ENCODE assay signal across 32 cellular contexts in the genomic region with DNA sequence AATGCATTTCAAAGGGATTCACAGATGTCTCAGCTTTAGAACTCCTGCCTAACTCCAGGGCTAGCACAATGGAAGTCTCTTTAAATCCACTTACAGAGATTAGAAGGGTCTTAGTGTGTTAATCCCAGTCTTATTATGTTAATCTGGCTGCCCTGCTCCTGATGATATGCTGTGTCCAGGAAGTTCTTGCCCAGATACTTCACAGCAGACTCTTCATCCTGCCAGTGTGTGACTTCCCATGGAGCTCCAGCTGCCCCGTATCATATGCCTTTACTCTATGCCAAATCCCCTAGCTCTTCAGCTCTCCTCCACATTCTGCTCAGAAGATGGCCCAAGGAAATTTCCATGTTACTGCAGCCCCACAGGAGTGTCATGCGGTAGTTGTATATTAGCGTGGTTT.
"Had no signal": no experiment of that assay in that cellular context is flagged by ENCODE, and none has a peak within 500 bp of the region (broad histone marks: within the 10 kb centered on the region; RNA-seq: fewer than 3 reads in every experiment).

No MANE protein-coding gene starts in this region.

- H3K4me3 Mint-ChIP-seq: activated B cell treated with CpG ODN at 0.5 μM for 24 hours; activated CD4-positive, alpha-beta memory T cell treated with anti-CD3 and anti-CD28 coated beads for 36 hours; activated naive CD4-positive, alpha-beta T cell treated with anti-CD3 and anti-CD28 coated beads for 36 hours; activated naive CD8-positive, alpha-beta T cell; activated naive CD8-positive, alpha-beta T cell treated with anti-CD3 and anti-CD28 coated beads, Interleukin-2, amount 50 U/mL, for 24 hours; activated T-cell treated with anti-CD3 and anti-CD28 coated beads, Interleukin-2, amount 50 U/mL, for 4 hours; activated T-helper 1 cell treated with anti-CD3 and anti-CD28 coated beads, Interleukin-12 subunit alpha, Interleukin-12 subunit beta, Interleukin-2, Interleukin-4 antibody, amounts not matched to agents 30 ng/mL and 10 ng/mL and 1 ng/mL, durations not matched to agents 14 hours and 24 hours and 36 hours; brain; T-helper 1 cell treated with Interleukin-12 subunit alpha and Interleukin-12 subunit beta and Interleukin-4 antibody, amounts not matched to agents 30 μg/mL and 1 μg/mL, for 36 hours; T-helper 2 cell treated with Interferon-gamma antibody and Interleukin-4, amounts not matched to agents 5 μg/mL and 100 μg/mL, for 36 hours had no signal

- H3K36me3 Mint-ChIP-seq: activated CD4-positive, alpha-beta memory T cell treated with anti-CD3 and anti-CD28 coated beads for 36 hours; activated naive CD8-positive, alpha-beta T cell had no signal

- H3K27me3 Mint-ChIP-seq: activated B cell treated with CpG ODN at 0.5 μM for 24 hours; activated CD4-positive, alpha-beta memory T cell treated with anti-CD3 and anti-CD28 coated beads for 36 hours; activated naive CD8-positive, alpha-beta T cell treated with anti-CD3 and anti-CD28 coated beads, Interleukin-2, amount 50 U/mL, for 24 hours; brain had no signal

- H3K27ac Mint-ChIP-seq: activated B cell treated with CpG ODN at 0.5 μM for 24 hours; activated CD4-positive, alpha-beta memory T cell treated with anti-CD3 and anti-CD28 coated beads for 36 hours; activated naive CD4-positive, alpha-beta T cell treated with anti-CD3 and anti-CD28 coated beads for 36 hours; activated naive CD8-positive, alpha-beta T cell; activated naive CD8-positive, alpha-beta T cell treated with anti-CD3 and anti-CD28 coated beads, Interleukin-2, amount 50 U/mL, for 24 hours; activated T-helper 1 cell treated with anti-CD3 and anti-CD28 coated beads, Interleukin-12 subunit alpha, Interleukin-12 subunit beta, Interleukin-2, Interleukin-4 antibody, amounts not matched to agents 30 ng/mL and 10 ng/mL and 1 ng/mL, durations not matched to agents 14 hours and 24 hours and 36 hours; brain; T-helper 1 cell treated with Interleukin-12 subunit alpha and Interleukin-12 subunit beta and Interleukin-4 antibody, amounts not matched to agents 30 μg/mL and 1 μg/mL, for 36 hours; T-helper 2 cell treated with Interferon-gamma antibody and Interleukin-4, amounts not matched to agents 5 μg/mL and 100 μg/mL, for 36 hours had no signal

- H3K4me1 Mint-ChIP-seq: activated B cell treated with CpG ODN at 0.5 μM for 24 hours; activated naive CD8-positive, alpha-beta T cell treated with anti-CD3 and anti-CD28 coated beads, Interleukin-2, amount 50 U/mL, for 24 hours had no signal

- DNase-seq: activated B cell treated with CpG ODN at 0.5 μM for 24 hours; activated CD4-positive, alpha-beta memory T cell treated with anti-CD3 and anti-CD28 coated beads for 36 hours; activated CD4-positive, alpha-beta T cell treated with anti-CD3 and anti-CD28 coated beads for 4 hours; activated CD4-positive, alpha-beta T cell treated with anti-CD3 and anti-CD28 coated beads, Interleukin-2, amount 50 U/mL, for 1 hour; activated CD4-positive, CD25-positive, alpha-beta regulatory T cell treated with anti-CD3 and anti-CD28 coated beads, Interleukin-2, amount 50 U/mL, for 72 hours; activated CD8-positive, alpha-beta memory T cell treated with anti-CD3 and anti-CD28 coated beads, Interleukin-2, amount 50 U/mL, for 4 hours; activated gamma-delta T cell treated with Interleukin-2 at 50 U/mL for 16 hours; activated naive CD4-positive, alpha-beta T cell treated with anti-CD3 and anti-CD28 coated beads for 36 hours; activated naive CD8-positive, alpha-beta T cell treated with anti-CD3 and anti-CD28 coated beads, Interleukin-2, amount 50 U/mL, for 24 hours; activated T-cell treated with anti-CD3 and anti-CD28 coated beads for 4 hours; activated T-cell treated with anti-CD3 and anti-CD28 coated beads, Interleukin-2, amount 50 U/mL, for 4 hours; anterior cingulate cortex; colonic mucosa; NCI-H1048; NCI-H1105 treated with DMSO at 0.1 percent for 48 hours; NCI-H1436; NCI-H1694; NCI-H1930; NCI-H2081 treated with DMSO at 0.1 percent for 48 hours; NCI-H345; NCI-H526 treated with DMSO at 0.1 percent for 48 hours; NK-92 treated with Interleukin-12 subunit alpha and Interleukin-12 subunit beta, amount 100 ng/mL, for 24 hours; PC-3; Peyer's patch; RPMI8226; SHP77 treated with DMSO at 0.1 percent for 48 hours; SK-N-SH had no signal
